8 cellular contexts compared by ENCODE assay signal in genomic region chr1:53324728-53325297, GRCh38. TPM values are rescaled to one million over a fixed set of nuclear protein-coding genes. Genes with fewer than 3 reads are reported as not detected.
A peak's percentile ranks its signal among the peaks of the same experiment; 100 is the strongest.
DNase-seq lines count a peak whose midpoint lies in the region; ATAC-seq and TF ChIP-seq lines count a peak whose summit lies in the region.

No MANE protein-coding gene starts in this region.

- ATAC-seq in central memory CD8-positive, alpha-beta T cell (replicated peaks; ENCODE audit: extremely low read depth, poor library complexity, severe bottlenecking): no peak
- no peak for ATAC-seq in HG02840 (IDR thresholded peaks at IDR 0.05; ENCODE audit: low FRiP score, unreplicated experiment)
- ATAC-seq in GM18907 (IDR thresholded peaks at IDR 0.05; ENCODE audit: unreplicated experiment): no peak
- ATAC-seq in HG02763 (IDR thresholded peaks at IDR 0.05; ENCODE audit: unreplicated experiment): no peak

- H3K4me1 ChIP-seq in OCI-LY7 (ENCODE audit: insufficient read depth, low read length, poor library complexity, severe bottlenecking) (peaks cover 23% of the 10 kb centered on the region), neural progenitor cell (peaks cover 7% of the 10 kb centered on the region)

- BruUV-seq in OCI-LY7 (replicated peaks; lab: Mats Ljungman, UMichigan): TSS peak; percentile 46

- H3K36me3 ChIP-seq in OCI-LY7 (ENCODE audit: insufficient read depth, low read length) (peaks cover 61% of the 10 kb centered on the region), neural progenitor cell (no peaks in the 10 kb centered on the region)

- peaks cover 36% of the 10 kb centered on the region for H3K36me3 Mint-ChIP-seq in T-helper 2 cell treated with Interferon-gamma antibody and Interleukin-4, amounts not matched to agents 5 μg/mL and 100 μg/mL, for 36 hours (ENCODE audit: low read depth)
- peaks cover 6% of the 10 kb centered on the region for H3K36me3 Mint-ChIP-seq in central memory CD8-positive, alpha-beta T cell (ENCODE audit: insufficient read depth)
- H3K36me3 Mint-ChIP-seq in neural progenitor cell: peaks cover 8% of the 10 kb centered on the region

- H3K9ac ChIP-seq in neural progenitor cell: no peak overlapping the region

- H3K4me3 Mint-ChIP-seq in T-helper 2 cell treated with Interferon-gamma antibody and Interleukin-4, amounts not matched to agents 5 μg/mL and 100 μg/mL, for 36 hours: peak overlapping the region; percentile 96
- peak overlapping the region; percentile 93 for H3K4me3 Mint-ChIP-seq in central memory CD8-positive, alpha-beta T cell
- peak overlapping the region; percentile 62 for H3K4me3 Mint-ChIP-seq in neural progenitor cell

- no peak overlapping the region for H2AFZ ChIP-seq in OCI-LY7 (ENCODE audit: low read length)
- no peak overlapping the region for H2AFZ ChIP-seq in neural progenitor cell (replicated peaks)

- H3K27ac ChIP-seq in OCI-LY7 (ENCODE audit: low read depth, low read length, poor library complexity, severe bottlenecking): no peak overlapping the region
- no peak overlapping the region for H3K27ac ChIP-seq in neural progenitor cell

- H3K4me2 ChIP-seq in OCI-LY7 (ENCODE audit: low read length) (peak overlapping the region; percentile 82), neural progenitor cell (no peak overlapping the region)

- CTCF ChIA-PET in OCI-LY7 (lab: Charles Lee; ENCODE audit: unreplicated experiment): no interaction called here

- H3K9me3 Mint-ChIP-seq in T-helper 2 cell treated with Interferon-gamma antibody and Interleukin-4, amounts not matched to agents 5 μg/mL and 100 μg/mL, for 36 hours: no peaks in the 10 kb centered on the region
- no peaks in the 10 kb centered on the region for H3K9me3 Mint-ChIP-seq in central memory CD8-positive, alpha-beta T cell
- H3K9me3 Mint-ChIP-seq in neural progenitor cell: no peaks in the 10 kb centered on the region

- no peaks in the 10 kb centered on the region for H3K27me3 ChIP-seq in neural progenitor cell

- no peaks in the 10 kb centered on the region for H3K9me2 ChIP-seq in OCI-LY7 (ENCODE audit: insufficient read depth, low read length)

- peaks cover 21% of the 10 kb centered on the region; the same call in 1 of the 2 replicates for H3K79me2 ChIP-seq in OCI-LY7 (ENCODE audit: insufficient read depth, low read depth, low read length)
- peaks cover 60% of the 10 kb centered on the region for H3K79me2 ChIP-seq in neural progenitor cell (ENCODE audit: low read depth)

- no peak for DNase-seq in T-helper 2 cell treated with Interferon-gamma antibody and Interleukin-4, amounts not matched to agents 5 μg/mL and 100 μg/mL, for 36 hours (ENCODE audit: low spot score)
- no peak for DNase-seq in T-helper 2 cell
- no peak for DNase-seq in OCI-LY7 (ENCODE audit: low spot score)
- no peak for DNase-seq in central memory CD8-positive, alpha-beta T cell (ENCODE audit: low spot score in 2 of 2)
- no peak for DNase-seq in neural progenitor cell (ENCODE audit: low spot score)

- POLR2A ChIA-PET in OCI-LY7 (lab: Charles Lee): no interaction called here

- H3K27ac Mint-ChIP-seq in T-helper 2 cell treated with Interferon-gamma antibody and Interleukin-4, amounts not matched to agents 5 μg/mL and 100 μg/mL, for 36 hours: peak overlapping the region; percentile 27
- H3K27ac Mint-ChIP-seq in central memory CD8-positive, alpha-beta T cell (ENCODE audit: low read depth): no peak overlapping the region
- no peak overlapping the region for H3K27ac Mint-ChIP-seq in neural progenitor cell

- no peaks in the 10 kb centered on the region for H3K27me3 Mint-ChIP-seq in T-helper 2 cell treated with Interferon-gamma antibody and Interleukin-4, amounts not matched to agents 5 μg/mL and 100 μg/mL, for 36 hours (ENCODE audit: low read depth)
- H3K27me3 Mint-ChIP-seq in central memory CD8-positive, alpha-beta T cell: no peaks in the 10 kb centered on the region
- peaks cover 11% of the 10 kb centered on the region for H3K27me3 Mint-ChIP-seq in neural progenitor cell (ENCODE audit: insufficient read depth, low read depth)

- H4K20me1 ChIP-seq in OCI-LY7 (ENCODE audit: insufficient read depth, low read length) (peaks cover 20% of the 10 kb centered on the region), neural progenitor cell (ENCODE audit: low read depth) (peaks cover 42% of the 10 kb centered on the region)

- H3K9me3 ChIP-seq in OCI-LY7 (ENCODE audit: low read length): no peaks in the 10 kb centered on the region
- H3K9me3 ChIP-seq in neural progenitor cell (ENCODE audit: low read depth): no peaks in the 10 kb centered on the region

- intact Hi-C loops in OCI-LY7 (cut with micrococcal nuclease; ENCODE audit: unreplicated experiment): loop anchor here (5.0 to 10.0 kb wide), 4 partner anchors 42 to 1270 kb away; partner anchors contain the start of genes BTF3L4 and TXNDC12

- TF ChIP-seq CTCF in OCI-LY7 (conservative IDR thresholded peaks at IDR 0.05; ENCODE audit: low read length) (no peak), neural progenitor cell (IDR thresholded peaks at IDR 0.05) (no peak)

- H3K4me3 ChIP-seq in OCI-LY7 (ENCODE audit: low read depth, low read length, poor library complexity, severe bottlenecking) (peak overlapping the region; percentile 91), neural progenitor cell (no peak overlapping the region)

- H3F3A ChIP-seq in neural progenitor cell (ENCODE audit: low read depth): peaks cover 19% of the 10 kb centered on the region

- H3K4me1 Mint-ChIP-seq in T-helper 2 cell treated with Interferon-gamma antibody and Interleukin-4, amounts not matched to agents 5 μg/mL and 100 μg/mL, for 36 hours (ENCODE audit: low read depth): peaks cover 24% of the 10 kb centered on the region
- peaks cover 34% of the 10 kb centered on the region for H3K4me1 Mint-ChIP-seq in central memory CD8-positive, alpha-beta T cell
- H3K4me1 Mint-ChIP-seq in neural progenitor cell: peaks cover 35% of the 10 kb centered on the region

RNA-seq across cellular contexts. Expression of gene LRP8, which starts 3.1 kb away (rescaled TPM):
- total RNA-seq in OCI-LY7 (2014; rRNA removed; shearing (Covaris generic)): 57.5 and 65.6 TPM in 2 replicates
- total RNA-seq in OCI-LY7 (2022) (67.5 and 70.0 TPM in 2 replicates), neural progenitor cell (ENCODE audit: low replicate concordance) (15.6 and 25.7 TPM in 2 replicates)
